8 cellular contexts compared by ENCODE assay signal in genomic region chr22:31085493-31085824, GRCh38. TPM values are rescaled to one million over a fixed set of nuclear protein-coding genes. Genes with fewer than 3 reads are reported as not detected.
A peak's percentile ranks its signal among the peaks of the same experiment; 100 is the strongest.
DNase-seq lines count a peak whose midpoint lies in the region; ATAC-seq, FAIRE-seq and TF ChIP-seq lines count a peak whose summit lies in the region.

No MANE protein-coding gene starts in this region.

- H3K27me3 ChIP-seq in GM12878 (replicated peaks in 1 of 2; ENCODE audit: control insufficient read depth in 2 of 2, insufficient read depth in 2 of 2, low read length in 1 of 2) (no peaks in the 10 kb centered on the region), keratinocyte (ENCODE audit: control insufficient read depth, extremely low read depth, insufficient read depth, low read length) (no peaks in the 10 kb centered on the region), subcutaneous abdominal adipose tissue (ENCODE audit: control insufficient read depth in 5 of 5, insufficient read depth in 4 of 5, low read length in 5 of 5) (no peaks in the 10 kb centered on the region)

- TF ChIP-seq CTCF in GM12878 (IDR thresholded peaks at IDR 0.05 in 2 of 3, conservative IDR thresholded peaks at IDR 0.05 in 1 of 3; ENCODE audit: control insufficient read depth in 2 of 3, extremely low read depth in 1 of 3, insufficient read depth in 1 of 3, low read depth in 3 of 3, low read length in 3 of 3) (no peak), keratinocyte (optimal IDR thresholded peaks at IDR 0.05 in 1 of 3, IDR thresholded peaks at IDR 0.05 in 1 of 3, conservative IDR thresholded peaks at IDR 0.05 in 1 of 3; ENCODE audit: extremely low read depth in 1 of 3, insufficient read depth in 2 of 3, low read length in 3 of 3) (no peak), GM20000 (IDR thresholded peaks at IDR 0.05; ENCODE audit: extremely low read depth, missing control alignments) (no peak), GM13976 (IDR thresholded peaks at IDR 0.05; ENCODE audit: borderline replicate concordance, control extremely low read depth, extremely low read depth, insufficient read depth, missing control alignments) (no peak)

- peaks cover 29% of the 10 kb centered on the region for H3K4me1 Mint-ChIP-seq in activated CD4-positive, alpha-beta T cell treated with anti-CD3 and anti-CD28 coated beads for 36 hours

- H3K36me3 Mint-ChIP-seq in activated CD4-positive, alpha-beta T cell treated with anti-CD3 and anti-CD28 coated beads for 36 hours (ENCODE audit: low read depth), result peaks cover 3% of the 10 kb centered on the region

- CTCF ChIA-PET in activated CD4-positive, alpha-beta T cell treated with anti-CD3 and anti-CD28 coated beads for 36 hours (lab: Charles Lee), result interaction anchor here (0.6 to 3.2 kb wide), 18 partner anchors 10 to 330 kb away, joined by 3 to 22 read pairs (median 4); partner anchors contain the start of gene PIK3IP1
- CTCF ChIA-PET in GM12878 (lab: Yijun Ruan, JAX), result interaction anchor here (0.5 to 7.9 kb wide), 32 partner anchors 8 to 451 kb away, joined by 3 to 59 read pairs (median 4); partner anchors contain the start of genes LIMK2, MORC2, SELENOM and TUG1

- H3K27ac ChIP-seq in GM12878 (ENCODE audit: control insufficient read depth, insufficient read depth) (peak overlapping the region; percentile 98), keratinocyte (ENCODE audit: control insufficient read depth, insufficient read depth, low read length) (peak overlapping the region; percentile 63), subcutaneous abdominal adipose tissue (ENCODE audit: low read depth, low read length) (peak overlapping the region; percentile 89)

- H3K9ac ChIP-seq in GM12878 (ENCODE audit: control insufficient read depth, insufficient read depth, low read length) (peak overlapping the region; percentile 93), keratinocyte (ENCODE audit: control insufficient read depth, extremely low read depth, insufficient read depth, low read length) (peak overlapping the region; percentile 72), subcutaneous abdominal adipose tissue (ENCODE audit: low read length in 5 of 5) (peak overlapping the region in 4 of 5 donors; percentile 69 to 94 (median 79))

- 5% methylated on average over 11 of the region's 13 CpGs for WGBS in GM12878 (ENCODE audit: insufficient coverage, insufficient replicate concordance, low lambda C conversion rate, missing lambda C conversion rate)

- H3K9me3 Mint-ChIP-seq in activated CD4-positive, alpha-beta T cell treated with anti-CD3 and anti-CD28 coated beads for 36 hours (ENCODE audit: low read depth), result no peaks in the 10 kb centered on the region

- H3K27me3 Mint-ChIP-seq in activated CD4-positive, alpha-beta T cell treated with anti-CD3 and anti-CD28 coated beads for 36 hours, result no peaks in the 10 kb centered on the region

- H3K9me1 ChIP-seq in keratinocyte (ENCODE audit: control insufficient read depth, extremely low read depth, insufficient read depth, low read length), result no peaks in the 10 kb centered on the region

- in situ Hi-C loops in GM12878 (cut with MboI), result no loop called here
- in situ Hi-C loops in GM13976 (cut with MboI; ENCODE audit: low sequenced_read_pairs, unreplicated experiment), result no loop called here

- FAIRE-seq in GM12878 (lab: Jason Lieb, UNC) (no peak), keratinocyte (lab: Jason Lieb, UNC) (no peak)

- peaks cover 0 to 6% of the 10 kb centered on the region in 2 experiments; a peak in 2 of 4 replicates for H3K36me3 ChIP-seq in GM12878 (ENCODE audit: control insufficient read depth in 2 of 2, insufficient read depth in 2 of 2, low read length in 1 of 2)
- peaks cover 41 to 66% of the 10 kb centered on the region in 2 experiments for H3K36me3 ChIP-seq in keratinocyte (ENCODE audit: control insufficient read depth in 2 of 2, extremely low read depth in 1 of 2, insufficient read depth in 2 of 2, low read length in 2 of 2)
- H3K36me3 ChIP-seq in subcutaneous abdominal adipose tissue (ENCODE audit: control insufficient read depth in 5 of 5, insufficient read depth in 5 of 5, low read length in 5 of 5), result peaks cover 0 to 42% (median 39%) of the 10 kb centered on the region in 5 donors

- H4K20me1 ChIP-seq in GM12878 (ENCODE audit: control insufficient read depth, insufficient read depth), result no peaks in the 10 kb centered on the region
- peaks cover 37% of the 10 kb centered on the region for H4K20me1 ChIP-seq in keratinocyte (ENCODE audit: control insufficient read depth, extremely low read depth, insufficient read depth, low read length)

- dilution Hi-C loops in keratinocyte (cut with MboI; ENCODE audit: extremely low pct_ligation_motif_present, low sequenced_read_pairs), result no loop called here

- TF ChIP-seq POLR2A in GM12878 (IDR thresholded peaks at IDR 0.05; ENCODE audit: low read depth, low read length), result no peak

- peaks cover 11% of the 10 kb centered on the region for H3K79me2 ChIP-seq in GM12878 (ENCODE audit: control insufficient read depth, insufficient read depth, low read length)
- H3K79me2 ChIP-seq in keratinocyte (ENCODE audit: control insufficient read depth, insufficient read depth, low read length), result peaks cover 85% of the 10 kb centered on the region

- H3K4me3 Mint-ChIP-seq in activated CD4-positive, alpha-beta T cell treated with anti-CD3 and anti-CD28 coated beads for 36 hours, result peak overlapping the region; percentile 82

- intact Hi-C loops in activated CD4-positive, alpha-beta T cell treated with anti-CD3 and anti-CD28 coated beads for 36 hours (cut with DNase I, micrococcal nuclease), result loop anchor here (1.0 to 10.0 kb wide), 9 partner anchors 75 to 1201 kb away; partner anchors contain the start of genes SLC35E4 (in 2 of the 2), LIMK2 (in 1 of the 2), MTMR3 (in 1 of the 2) and PIK3IP1 (in 1 of the 2)
- intact Hi-C loops in GM12878 (cut with micrococcal nuclease; ENCODE audit: unreplicated experiment), result loop anchor here (5.0 to 10.0 kb wide), 3 partner anchors 209 to 451 kb away; partner anchors contain the start of genes PIK3IP1 and SLC35E4

- peaks cover 27% of the 10 kb centered on the region for H3K4me1 ChIP-seq in GM12878 (ENCODE audit: control insufficient read depth, insufficient read depth, low read length)
- peaks cover 48% of the 10 kb centered on the region for H3K4me1 ChIP-seq in keratinocyte (ENCODE audit: control insufficient read depth, extremely low read depth, insufficient read depth, low read length)
- H3K4me1 ChIP-seq in subcutaneous abdominal adipose tissue (ENCODE audit: control insufficient read depth in 5 of 5, insufficient read depth in 5 of 5, low read length in 5 of 5), result peaks cover 16 to 83% (median 65%) of the 10 kb centered on the region in 5 donors

- SMC1A ChIA-PET in GM12878 (lab: Charles Lee; ENCODE audit: uncharacterized antibody, unreplicated experiment), result interaction anchor here (1.0 to 2.7 kb wide), 8 partner anchors 10 to 450 kb away, joined by 3 to 11 read pairs (median 4); partner anchors contain the start of genes MORC2 and SLC35E4

- no peak for ATAC-seq in activated CD4-positive, alpha-beta T cell treated with anti-CD3 and anti-CD28 coated beads for 36 hours
- ATAC-seq in GM12878, result peak; percentile 0

- H3K27ac Mint-ChIP-seq in activated CD4-positive, alpha-beta T cell treated with anti-CD3 and anti-CD28 coated beads for 36 hours, result peak overlapping the region; percentile 72

- POLR2A ChIA-PET in activated CD4-positive, alpha-beta T cell treated with anti-CD3 and anti-CD28 coated beads for 36 hours (lab: Charles Lee), result interaction anchor here (0.5 to 1.5 kb wide), 2 partner anchors 76 to 116 kb away, joined by 3 to 10 read pairs; partner anchors contain the start of genes MORC2 and TUG1
- POLR2A ChIA-PET in GM12878 (lab: Charles Lee), result no interaction called here

- no peak for TF ChIP-seq RAD21 in GM12878 (IDR thresholded peaks at IDR 0.05; ENCODE audit: insufficient read depth, low read depth, low read length)

- TF ChIP-seq EP300 in GM12878 (IDR thresholded peaks at IDR 0.05; ENCODE audit: borderline replicate concordance in 1 of 2, control insufficient read depth in 1 of 2, low read depth in 2 of 2, low read length in 2 of 2), result no peak

- RAD21 ChIA-PET in GM12878 (lab: Charles Lee; ENCODE audit: unreplicated experiment), result interaction anchor here (1.0 to 3.9 kb wide), 10 partner anchors 22 to 451 kb away, joined by 3 to 34 read pairs (median 6); partner anchors contain the start of genes LIMK2, MORC2, SELENOM and SLC35E4

- BruUV-seq in GM12878 (replicated peaks; lab: Mats Ljungman, UMichigan), result no TSS peak

- peak overlapping the region; percentile 93 for H2AFZ ChIP-seq in GM12878 (ENCODE audit: control insufficient read depth, low read depth, low read length)
- H2AFZ ChIP-seq in keratinocyte (ENCODE audit: control insufficient read depth, low read length), result no peak overlapping the region

- no peak for DNase-seq in activated CD4-positive, alpha-beta T cell treated with anti-CD3 and anti-CD28 coated beads for 36 hours
- DNase-seq in activated CD4-positive, alpha-beta T cell treated with anti-CD3 and anti-CD28 coated beads, Interleukin-2, amount 50 U/mL, for 48 hours, result no peak
- DNase-seq in GM12878 (ENCODE audit: low read depth, low spot score), result no peak
- no peak for DNase-seq in keratinocyte (ENCODE audit: low read depth, low spot score)
- DNase-seq in GM20000 (ENCODE audit: low spot score), result no peak
- no peak for DNase-seq in GM13976 (ENCODE audit: low spot score)
- DNase-seq in activated gamma-delta T cell (lab: John Stamatoyannopoulos, UW), result no peak

- H3K4me3 ChIP-seq in GM12878 (peak overlapping the region; percentile 90), keratinocyte (ENCODE audit: control insufficient read depth in 2 of 3, extremely low read depth in 1 of 3, insufficient read depth in 2 of 3, low read depth in 1 of 3, low read length in 3 of 3) (peak overlapping the region; percentile 43 to 87 (median 85)), subcutaneous abdominal adipose tissue (ENCODE audit: low read depth in 1 of 5, low read length in 5 of 5) (peak overlapping the region; percentile 45 to 91 (median 77))

- H3K4me2 ChIP-seq in GM12878 (ENCODE audit: control insufficient read depth, insufficient read depth), result peak overlapping the region; percentile 75
- H3K4me2 ChIP-seq in keratinocyte (ENCODE audit: control insufficient read depth, extremely low read depth, insufficient read depth, low read depth, low read length), result peak overlapping the region; percentile 96

- no peaks in the 10 kb centered on the region for H3K9me3 ChIP-seq in GM12878 (replicated peaks; ENCODE audit: control insufficient read depth, insufficient read depth, low read length)
- H3K9me3 ChIP-seq in keratinocyte (ENCODE audit: control insufficient read depth, low read depth, low read length), result no peaks in the 10 kb centered on the region
- H3K9me3 ChIP-seq in subcutaneous abdominal adipose tissue (ENCODE audit: control insufficient read depth in 5 of 5, low read length in 5 of 5), result no peaks in the 10 kb centered on the region

RNA-seq across cellular contexts. Expression of gene SMTN, which starts 4.3 kb away (rescaled TPM):
- 10 to 100 TPM; 40.1 to 45.8 TPM for total RNA-seq in activated CD4-positive, alpha-beta T cell treated with anti-CD3 and anti-CD28 coated beads for 36 hours
- total RNA-seq in GM12878 (2013; cell fraction: nucleolus; rRNA removed), result 15.6 and 17.7 TPM in 2 replicates
- total RNA-seq in GM12878 (2014; rRNA removed) (7.7 and 10.2 TPM in 2 replicates), GM12878 (2014; rRNA removed; fragmentation: Illumina TruSeq; extraction: Trizol) (2.1 and 3.7 TPM in 2 replicates), GM12878 (2021) (19.8 and 21.9 TPM in 2 replicates)
- 4.3 TPM for polyA plus RNA-seq in GM12878 (2011; ENCODE audit: low read depth)
- polyA plus RNA-seq in GM12878 (2011; rRNA removed) (3.2 and 4.7 TPM in 2 replicates), GM12878 (2014; fragmentation: Illumina TruSeq; extraction: Trizol) (1.7 and 3.0 TPM in 2 replicates), GM12878 (2014; fragmentation: Nextera tagmentation; extraction: Ambion mirVana) (1 to 10 TPM in 1 of 2 experiments, under 1 TPM in 1; 0.92 to 2.6 TPM), GM12878 (2014; rRNA removed) (4.9 and 8.2 TPM in 2 replicates), GM12878 (2016; fragmentation: Nextera tagmentation; extraction: Ambion mirVana) (10 to 100 TPM; 16.4 to 20.9 TPM), keratinocyte (51.1 to 131 TPM (median 61.2 TPM) in 3 replicates)
- polyA plus RNA-seq in GM12878 (2011; cell fraction: cytosol; rRNA removed), result 7.2 TPM in 2 replicates
- polyA plus RNA-seq in GM12878 (2011; cell fraction: nucleus; rRNA removed), result 35.7 and 50.1 TPM in 2 replicates
- 8.1 and 9.6 TPM in 2 replicates for polyA plus RNA-seq in GM12878 (2012)
- polyA minus RNA-seq in GM12878 (2011; rRNA and poly(A)+ RNA removed), result 4.6 and 7.0 TPM in 2 replicates
- 3.4 and 6.3 TPM in 2 replicates for polyA minus RNA-seq in GM12878 (2011; cell fraction: cytosol; rRNA and poly(A)+ RNA removed)
- polyA minus RNA-seq in GM12878 (2011; cell fraction: nucleus; rRNA and poly(A)+ RNA removed), result 20.2 and 25.1 TPM in 2 replicates
- polyA plus RNA-seq in keratinocyte (2011; ENCODE audit: low read depth), result 94.1 TPM
- polyA plus RNA-seq in keratinocyte (2011; cell fraction: cytosol; rRNA removed), result 39.0 and 77.5 TPM in 2 replicates
- 212 and 218 TPM in 2 replicates for polyA plus RNA-seq in keratinocyte (2011; cell fraction: nucleus; rRNA removed)
- polyA plus RNA-seq in keratinocyte (2012; ENCODE audit: low replicate concordance), result 49.4 and 178 TPM in 2 replicates
- polyA minus RNA-seq in keratinocyte, result 49.3 to 251 TPM (median 55.2 TPM) in 3 replicates
- 145 TPM for polyA minus RNA-seq in keratinocyte (2011; cell fraction: cytosol; rRNA and poly(A)+ RNA removed)
- polyA minus RNA-seq in keratinocyte (2011; cell fraction: nucleus; rRNA and poly(A)+ RNA removed), result 134 and 142 TPM in 2 replicates

RNA-seq across cellular contexts. Expression of gene SELENOM, which starts 21.9 kb away (rescaled TPM):
- 10 to 100 TPM in 1 of 2 experiments, 1 to 10 TPM in 1; 8.8 to 12.2 TPM for total RNA-seq in activated CD4-positive, alpha-beta T cell treated with anti-CD3 and anti-CD28 coated beads for 36 hours
- 1.2 TPM in 2 replicates for total RNA-seq in GM12878 (2013; cell fraction: nucleolus; rRNA removed)
- total RNA-seq in GM12878 (2014; rRNA removed) (2.3 and 3.3 TPM in 2 replicates), GM12878 (2014; rRNA removed; fragmentation: Illumina TruSeq; extraction: Trizol) (1.3 and 1.7 TPM in 2 replicates), GM12878 (2021) (2.2 and 2.8 TPM in 2 replicates)
- polyA plus RNA-seq in GM12878 (2011; ENCODE audit: low read depth), result 3.1 TPM
- polyA plus RNA-seq in GM12878 (2011; rRNA removed) (0.78 and 1.2 TPM in 2 replicates), GM12878 (2014; fragmentation: Illumina TruSeq; extraction: Trizol) (0.24 and 0.93 TPM in 2 replicates), GM12878 (2014; fragmentation: Nextera tagmentation; extraction: Ambion mirVana) (1 to 10 TPM in 1 of 2 experiments, under 1 TPM in 1; 0.80 to 1.3 TPM), GM12878 (2014; rRNA removed) (5.6 and 8.3 TPM in 2 replicates), GM12878 (2016; fragmentation: Nextera tagmentation; extraction: Ambion mirVana) (1 to 10 TPM; 3.8 to 5.2 TPM), keratinocyte (9.1 to 27.7 TPM (median 16.3 TPM) in 3 replicates)
- 4.0 and 4.2 TPM in 2 replicates for polyA plus RNA-seq in GM12878 (2011; cell fraction: cytosol; rRNA removed)
- polyA plus RNA-seq in GM12878 (2011; cell fraction: nucleus; rRNA removed), result 2.2 and 3.1 TPM in 2 replicates
- polyA plus RNA-seq in GM12878 (2012), result 7.1 and 7.2 TPM in 2 replicates
- 0.88 TPM in 1 of 2 replicates, not detected in the other for polyA minus RNA-seq in GM12878 (2011; rRNA and poly(A)+ RNA removed)
- polyA minus RNA-seq in GM12878 (2011; cell fraction: cytosol; rRNA and poly(A)+ RNA removed), result 1.3 TPM in 1 of 2 replicates, not detected in the other
- polyA minus RNA-seq in GM12878 (2011; cell fraction: nucleus; rRNA and poly(A)+ RNA removed), result 1.3 and 2.3 TPM in 2 replicates
- 2.0 TPM for polyA plus RNA-seq in keratinocyte (2011; ENCODE audit: low read depth)
- polyA plus RNA-seq in keratinocyte (2011; cell fraction: cytosol; rRNA removed), result 15.6 and 62.0 TPM in 2 replicates
- polyA plus RNA-seq in keratinocyte (2011; cell fraction: nucleus; rRNA removed), result 21.0 and 31.3 TPM in 2 replicates
- polyA plus RNA-seq in keratinocyte (2012; ENCODE audit: low replicate concordance), result 20.2 and 23.6 TPM in 2 replicates
- polyA minus RNA-seq in keratinocyte, result 2.7 to 13.0 TPM (median 4.8 TPM) in 3 replicates
- 29.4 TPM for polyA minus RNA-seq in keratinocyte (2011; cell fraction: cytosol; rRNA and poly(A)+ RNA removed)
- polyA minus RNA-seq in keratinocyte (2011; cell fraction: nucleus; rRNA and poly(A)+ RNA removed), result 9.5 and 10.3 TPM in 2 replicates

RNA-seq across cellular contexts. Expression of gene INPP5J, which starts 37.3 kb away (rescaled TPM):
- total RNA-seq in activated CD4-positive, alpha-beta T cell treated with anti-CD3 and anti-CD28 coated beads for 36 hours, result under 1 TPM; 0.11 to 0.23 TPM
- not detected in 2 replicates for total RNA-seq in GM12878 (2013; cell fraction: nucleolus; rRNA removed)
- total RNA-seq in GM12878 (2014; rRNA removed), result 1.7 TPM in 2 replicates
- total RNA-seq in GM12878 (2014; rRNA removed; fragmentation: Illumina TruSeq; extraction: Trizol), result 1.2 and 1.3 TPM in 2 replicates
- 1.9 and 2.6 TPM in 2 replicates for total RNA-seq in GM12878 (2021)
- polyA plus RNA-seq in GM12878 (2011; ENCODE audit: low read depth), result not detected
- 0.07 and 0.26 TPM in 2 replicates for polyA plus RNA-seq in GM12878 (2011; rRNA removed)
- 0.28 and 0.43 TPM in 2 replicates for polyA plus RNA-seq in GM12878 (2011; cell fraction: cytosol; rRNA removed)
- 0.23 and 0.42 TPM in 2 replicates for polyA plus RNA-seq in GM12878 (2011; cell fraction: nucleus; rRNA removed)
- 0.30 and 0.55 TPM in 2 replicates for polyA plus RNA-seq in GM12878 (2012)
- 0.44 and 1.7 TPM in 2 replicates for polyA plus RNA-seq in GM12878 (2014; fragmentation: Illumina TruSeq; extraction: Trizol)
- under 1 TPM in 1 of 2 experiments, not detected in 1; 0.18 TPM for polyA plus RNA-seq in GM12878 (2014; fragmentation: Nextera tagmentation; extraction: Ambion mirVana)
- polyA plus RNA-seq in GM12878 (2014; rRNA removed), result 2.2 and 2.8 TPM in 2 replicates
- 1 to 10 TPM; 1.1 to 1.5 TPM for polyA plus RNA-seq in GM12878 (2016; fragmentation: Nextera tagmentation; extraction: Ambion mirVana)
- polyA minus RNA-seq in GM12878 (2011; rRNA and poly(A)+ RNA removed), result 0.15 and 0.26 TPM in 2 replicates
- not detected in 2 replicates for polyA minus RNA-seq in GM12878 (2011; cell fraction: cytosol; rRNA and poly(A)+ RNA removed)
- not detected in 2 replicates for polyA minus RNA-seq in GM12878 (2011; cell fraction: nucleus; rRNA and poly(A)+ RNA removed)
- 0.14 to 0.26 TPM (median 0.22 TPM) in 3 replicates for polyA plus RNA-seq in keratinocyte
- polyA plus RNA-seq in keratinocyte (2011; ENCODE audit: low read depth), result 0.56 TPM
- 0.09 and 0.27 TPM in 2 replicates for polyA plus RNA-seq in keratinocyte (2011; cell fraction: cytosol; rRNA removed)
- polyA plus RNA-seq in keratinocyte (2011; cell fraction: nucleus; rRNA removed), result 0.69 and 0.95 TPM in 2 replicates
- 0.46 and 0.72 TPM in 2 replicates for polyA plus RNA-seq in keratinocyte (2012; ENCODE audit: low replicate concordance)
- 0.33 to 1.8 TPM in 2 of 3 replicates, not detected in the other for polyA minus RNA-seq in keratinocyte
- polyA minus RNA-seq in keratinocyte (2011; cell fraction: cytosol; rRNA and poly(A)+ RNA removed), result not detected
- polyA minus RNA-seq in keratinocyte (2011; cell fraction: nucleus; rRNA and poly(A)+ RNA removed), result 0.32 TPM in 1 of 2 replicates, not detected in the other

RNA-seq across cellular contexts. Expression of gene PLA2G3, which starts 54.8 kb away (rescaled TPM):
- not detected for total RNA-seq in activated CD4-positive, alpha-beta T cell treated with anti-CD3 and anti-CD28 coated beads for 36 hours
- total RNA-seq in GM12878 (2013; cell fraction: nucleolus; rRNA removed), result not detected in 2 replicates
- total RNA-seq in GM12878 (2014; rRNA removed) (not detected in 2 replicates), GM12878 (2014; rRNA removed; fragmentation: Illumina TruSeq; extraction: Trizol) (not detected in 2 replicates), GM12878 (2021) (not detected in 2 replicates)
- not detected for polyA plus RNA-seq in GM12878 (2011; ENCODE audit: low read depth)
- polyA plus RNA-seq in GM12878 (2011; rRNA removed) (0.04 TPM in 1 of 2 replicates, not detected in the other), GM12878 (2014; fragmentation: Illumina TruSeq; extraction: Trizol) (not detected in 2 replicates), GM12878 (2014; fragmentation: Nextera tagmentation; extraction: Ambion mirVana) (not detected), GM12878 (2014; rRNA removed) (not detected in 2 replicates), GM12878 (2016; fragmentation: Nextera tagmentation; extraction: Ambion mirVana) (not detected), keratinocyte (0.37 to 0.39 TPM (median 0.38 TPM) in 3 replicates)
- polyA plus RNA-seq in GM12878 (2011; cell fraction: cytosol; rRNA removed), result 0.01 and 0.05 TPM in 2 replicates
- polyA plus RNA-seq in GM12878 (2011; cell fraction: nucleus; rRNA removed), result 0.09 TPM in 1 of 2 replicates, not detected in the other
- polyA plus RNA-seq in GM12878 (2012), result not detected in 2 replicates
- not detected in 2 replicates for polyA minus RNA-seq in GM12878 (2011; rRNA and poly(A)+ RNA removed)
- not detected in 2 replicates for polyA minus RNA-seq in GM12878 (2011; cell fraction: cytosol; rRNA and poly(A)+ RNA removed)
- polyA minus RNA-seq in GM12878 (2011; cell fraction: nucleus; rRNA and poly(A)+ RNA removed), result not detected in 2 replicates
- 0.70 TPM for polyA plus RNA-seq in keratinocyte (2011; ENCODE audit: low read depth)
- 0.11 and 0.12 TPM in 2 replicates for polyA plus RNA-seq in keratinocyte (2011; cell fraction: cytosol; rRNA removed)
- polyA plus RNA-seq in keratinocyte (2011; cell fraction: nucleus; rRNA removed), result 0.34 and 0.53 TPM in 2 replicates
- 0.44 and 2.1 TPM in 2 replicates for polyA plus RNA-seq in keratinocyte (2012; ENCODE audit: low replicate concordance)
- polyA minus RNA-seq in keratinocyte, result 0.46 to 0.59 TPM in 2 of 3 replicates, not detected in the other
- not detected for polyA minus RNA-seq in keratinocyte (2011; cell fraction: cytosol; rRNA and poly(A)+ RNA removed)
- polyA minus RNA-seq in keratinocyte (2011; cell fraction: nucleus; rRNA and poly(A)+ RNA removed), result 0.21 TPM in 1 of 2 replicates, not detected in the other
